ENCODE assay signal across 1 cellular context in the genomic region with DNA sequence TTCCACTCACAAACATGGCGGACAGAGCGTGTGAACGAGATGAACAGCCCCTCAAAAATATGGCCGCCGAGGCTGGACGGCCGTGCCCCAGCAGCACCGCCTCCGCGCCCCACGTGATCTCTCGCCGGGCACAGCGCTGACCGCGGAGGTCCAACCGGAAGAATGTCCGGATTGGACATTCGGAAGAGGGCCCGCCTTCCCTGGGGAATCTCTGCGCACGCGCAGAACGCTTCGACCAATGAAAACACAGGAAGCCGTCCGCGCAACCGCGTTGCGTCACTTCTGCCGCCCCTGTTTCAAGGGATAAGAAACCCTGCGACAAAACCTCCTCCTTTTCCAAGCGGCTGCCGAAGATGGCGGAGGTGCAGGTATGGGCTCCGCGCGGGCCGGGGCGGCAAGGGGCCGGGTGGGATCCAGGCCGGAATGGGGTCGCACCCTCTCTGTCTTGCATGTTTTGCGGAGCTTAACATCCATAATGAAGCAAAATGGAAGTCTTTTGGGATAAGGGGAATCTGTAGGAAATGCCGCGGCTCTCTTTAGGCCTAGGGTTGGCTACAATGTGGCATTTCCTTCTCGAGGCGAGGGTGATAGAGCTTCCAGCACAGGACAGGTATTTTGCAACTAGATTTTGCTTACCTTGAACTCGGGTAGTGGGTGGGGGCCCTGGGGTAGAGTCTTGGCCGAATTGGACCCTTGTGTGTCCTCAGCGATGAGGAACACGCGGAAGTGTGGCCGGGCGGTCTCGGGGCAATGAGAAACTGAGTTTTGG.
TF ChIP-seq lines count a peak whose summit lies in the region.

A gene (plus strand): TSS at position 332 of the 769 bp plus-strand sequence. CDS start 22 bp downstream, at position 354.

TF ChIP-seq in K562, 482 proteins besides CTCF, POLR2A, EP300 and RAD21 (continued from another document and continues in another):
- TF ChIP-seq, protein P1, sequence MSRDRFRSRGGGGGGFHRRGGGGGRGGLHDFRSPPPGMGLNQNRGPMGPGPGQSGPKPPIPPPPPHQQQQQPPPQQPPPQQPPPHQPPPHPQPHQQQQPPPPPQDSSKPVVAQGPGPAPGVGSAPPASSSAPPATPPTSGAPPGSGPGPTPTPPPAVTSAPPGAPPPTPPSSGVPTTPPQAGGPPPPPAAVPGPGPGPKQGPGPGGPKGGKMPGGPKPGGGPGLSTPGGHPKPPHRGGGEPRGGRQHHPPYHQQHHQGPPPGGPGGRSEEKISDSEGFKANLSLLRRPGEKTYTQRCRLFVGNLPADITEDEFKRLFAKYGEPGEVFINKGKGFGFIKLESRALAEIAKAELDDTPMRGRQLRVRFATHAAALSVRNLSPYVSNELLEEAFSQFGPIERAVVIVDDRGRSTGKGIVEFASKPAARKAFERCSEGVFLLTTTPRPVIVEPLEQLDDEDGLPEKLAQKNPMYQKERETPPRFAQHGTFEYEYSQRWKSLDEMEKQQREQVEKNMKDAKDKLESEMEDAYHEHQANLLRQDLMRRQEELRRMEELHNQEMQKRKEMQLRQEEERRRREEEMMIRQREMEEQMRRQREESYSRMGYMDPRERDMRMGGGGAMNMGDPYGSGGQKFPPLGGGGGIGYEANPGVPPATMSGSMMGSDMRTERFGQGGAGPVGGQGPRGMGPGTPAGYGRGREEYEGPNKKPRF (IDR thresholded peaks at IDR 0.05; ENCODE audit: low read depth, low read length), result no peak
- peak; percentile 60; the same call in 1 of the 2 replicates for TF ChIP-seq ATF1 (CRISPR knock-in tag; IDR thresholded peaks at IDR 0.05)
- peak; percentile 98 for TF ChIP-seq ATF1 (tag; IDR thresholded peaks at IDR 0.05)
- TF ChIP-seq, protein P2, sequence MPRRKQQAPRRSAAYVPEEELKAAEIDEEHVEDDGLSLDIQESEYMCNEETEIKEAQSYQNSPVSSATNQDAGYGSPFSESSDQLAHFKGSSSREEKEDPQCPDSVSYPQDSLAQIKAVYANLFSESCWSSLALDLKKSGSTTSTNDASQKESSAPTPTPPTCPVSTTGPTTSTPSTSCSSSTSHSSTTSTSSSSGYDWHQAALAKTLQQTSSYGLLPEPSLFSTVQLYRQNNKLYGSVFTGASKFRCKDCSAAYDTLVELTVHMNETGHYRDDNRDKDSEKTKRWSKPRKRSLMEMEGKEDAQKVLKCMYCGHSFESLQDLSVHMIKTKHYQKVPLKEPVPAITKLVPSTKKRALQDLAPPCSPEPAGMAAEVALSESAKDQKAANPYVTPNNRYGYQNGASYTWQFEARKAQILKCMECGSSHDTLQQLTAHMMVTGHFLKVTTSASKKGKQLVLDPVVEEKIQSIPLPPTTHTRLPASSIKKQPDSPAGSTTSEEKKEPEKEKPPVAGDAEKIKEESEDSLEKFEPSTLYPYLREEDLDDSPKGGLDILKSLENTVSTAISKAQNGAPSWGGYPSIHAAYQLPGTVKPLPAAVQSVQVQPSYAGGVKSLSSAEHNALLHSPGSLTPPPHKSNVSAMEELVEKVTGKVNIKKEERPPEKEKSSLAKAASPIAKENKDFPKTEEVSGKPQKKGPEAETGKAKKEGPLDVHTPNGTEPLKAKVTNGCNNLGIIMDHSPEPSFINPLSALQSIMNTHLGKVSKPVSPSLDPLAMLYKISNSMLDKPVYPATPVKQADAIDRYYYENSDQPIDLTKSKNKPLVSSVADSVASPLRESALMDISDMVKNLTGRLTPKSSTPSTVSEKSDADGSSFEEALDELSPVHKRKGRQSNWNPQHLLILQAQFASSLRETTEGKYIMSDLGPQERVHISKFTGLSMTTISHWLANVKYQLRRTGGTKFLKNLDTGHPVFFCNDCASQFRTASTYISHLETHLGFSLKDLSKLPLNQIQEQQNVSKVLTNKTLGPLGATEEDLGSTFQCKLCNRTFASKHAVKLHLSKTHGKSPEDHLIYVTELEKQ (CRISPR knock-in tag; IDR thresholded peaks at IDR 0.05), result no peak; the same call in 1 of the 2 replicates
- no peak; the same call in 1 of the 2 replicates for TF ChIP-seq ZNF143 (CRISPR knock-in tag; IDR thresholded peaks at IDR 0.05)
- no peak for TF ChIP-seq TCF3 (CRISPR knock-in tag; IDR thresholded peaks at IDR 0.05)
- TF ChIP-seq KLF6 (CRISPR knock-in tag; IDR thresholded peaks at IDR 0.05; ENCODE audit: borderline replicate concordance), result no peak
- no peak for TF ChIP-seq HDGF (IDR thresholded peaks at IDR 0.05)
- TF ChIP-seq RHOXF2B (CRISPR knock-in tag; conservative IDR thresholded peaks at IDR 0.05), result no peak
- TF ChIP-seq RB1 (IDR thresholded peaks at IDR 0.05; ENCODE audit: low read depth), result peak; percentile 76
- TF ChIP-seq MTA2 (IDR thresholded peaks at IDR 0.05; ENCODE audit: low read depth), result no peak
- no peak for TF ChIP-seq HEY1 (CRISPR knock-in tag; IDR thresholded peaks at IDR 0.05; ENCODE audit: borderline replicate concordance)
- no peak for TF ChIP-seq HNRNPK (IDR thresholded peaks at IDR 0.05; ENCODE audit: low read depth, low read length, poor library complexity, severe bottlenecking)
- no peak for TF ChIP-seq HDAC2 (IDR thresholded peaks at IDR 0.05)
- TF ChIP-seq, protein P3, sequence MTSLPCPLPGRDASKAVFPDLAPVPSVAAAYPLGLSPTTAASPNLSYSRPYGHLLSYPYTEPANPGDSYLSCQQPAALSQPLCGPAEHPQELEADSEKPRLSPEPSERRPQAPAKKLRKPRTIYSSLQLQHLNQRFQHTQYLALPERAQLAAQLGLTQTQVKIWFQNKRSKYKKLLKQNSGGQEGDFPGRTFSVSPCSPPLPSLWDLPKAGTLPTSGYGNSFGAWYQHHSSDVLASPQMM (CRISPR knock-in tag; IDR thresholded peaks at IDR 0.05), result no peak
- TF ChIP-seq DACH1 (IDR thresholded peaks at IDR 0.05; ENCODE audit: partially characterized antibody), result no peak
- TF ChIP-seq, protein P4, sequence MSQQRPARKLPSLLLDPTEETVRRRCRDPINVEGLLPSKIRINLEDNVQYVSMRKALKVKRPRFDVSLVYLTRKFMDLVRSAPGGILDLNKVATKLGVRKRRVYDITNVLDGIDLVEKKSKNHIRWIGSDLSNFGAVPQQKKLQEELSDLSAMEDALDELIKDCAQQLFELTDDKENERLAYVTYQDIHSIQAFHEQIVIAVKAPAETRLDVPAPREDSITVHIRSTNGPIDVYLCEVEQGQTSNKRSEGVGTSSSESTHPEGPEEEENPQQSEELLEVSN (IDR thresholded peaks at IDR 0.05; ENCODE audit: borderline replicate concordance in 1 of 2, extremely low read depth in 1 of 2, insufficient read depth in 1 of 2, insufficient read length in 1 of 2, low read depth in 1 of 2, low read length in 1 of 2, poor library complexity in 1 of 2, severe bottlenecking in 1 of 2), result peak in 1 of 2 experiments; percentile 24
- no peak for TF ChIP-seq SREBF1 (IDR thresholded peaks at IDR 0.05; ENCODE audit: borderline replicate concordance, low read depth, low read length)
- no peak for TF ChIP-seq DMBX1 (CRISPR knock-in tag; IDR thresholded peaks at IDR 0.05; ENCODE audit: borderline replicate concordance)
- TF ChIP-seq, protein P5, sequence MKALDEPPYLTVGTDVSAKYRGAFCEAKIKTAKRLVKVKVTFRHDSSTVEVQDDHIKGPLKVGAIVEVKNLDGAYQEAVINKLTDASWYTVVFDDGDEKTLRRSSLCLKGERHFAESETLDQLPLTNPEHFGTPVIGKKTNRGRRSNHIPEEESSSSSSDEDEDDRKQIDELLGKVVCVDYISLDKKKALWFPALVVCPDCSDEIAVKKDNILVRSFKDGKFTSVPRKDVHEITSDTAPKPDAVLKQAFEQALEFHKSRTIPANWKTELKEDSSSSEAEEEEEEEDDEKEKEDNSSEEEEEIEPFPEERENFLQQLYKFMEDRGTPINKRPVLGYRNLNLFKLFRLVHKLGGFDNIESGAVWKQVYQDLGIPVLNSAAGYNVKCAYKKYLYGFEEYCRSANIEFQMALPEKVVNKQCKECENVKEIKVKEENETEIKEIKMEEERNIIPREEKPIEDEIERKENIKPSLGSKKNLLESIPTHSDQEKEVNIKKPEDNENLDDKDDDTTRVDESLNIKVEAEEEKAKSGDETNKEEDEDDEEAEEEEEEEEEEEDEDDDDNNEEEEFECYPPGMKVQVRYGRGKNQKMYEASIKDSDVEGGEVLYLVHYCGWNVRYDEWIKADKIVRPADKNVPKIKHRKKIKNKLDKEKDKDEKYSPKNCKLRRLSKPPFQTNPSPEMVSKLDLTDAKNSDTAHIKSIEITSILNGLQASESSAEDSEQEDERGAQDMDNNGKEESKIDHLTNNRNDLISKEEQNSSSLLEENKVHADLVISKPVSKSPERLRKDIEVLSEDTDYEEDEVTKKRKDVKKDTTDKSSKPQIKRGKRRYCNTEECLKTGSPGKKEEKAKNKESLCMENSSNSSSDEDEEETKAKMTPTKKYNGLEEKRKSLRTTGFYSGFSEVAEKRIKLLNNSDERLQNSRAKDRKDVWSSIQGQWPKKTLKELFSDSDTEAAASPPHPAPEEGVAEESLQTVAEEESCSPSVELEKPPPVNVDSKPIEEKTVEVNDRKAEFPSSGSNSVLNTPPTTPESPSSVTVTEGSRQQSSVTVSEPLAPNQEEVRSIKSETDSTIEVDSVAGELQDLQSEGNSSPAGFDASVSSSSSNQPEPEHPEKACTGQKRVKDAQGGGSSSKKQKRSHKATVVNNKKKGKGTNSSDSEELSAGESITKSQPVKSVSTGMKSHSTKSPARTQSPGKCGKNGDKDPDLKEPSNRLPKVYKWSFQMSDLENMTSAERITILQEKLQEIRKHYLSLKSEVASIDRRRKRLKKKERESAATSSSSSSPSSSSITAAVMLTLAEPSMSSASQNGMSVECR (CRISPR knock-in tag; IDR thresholded peaks at IDR 0.05), result no peak
- no peak for TF ChIP-seq STAT5B (CRISPR knock-in tag; IDR thresholded peaks at IDR 0.05)
- no peak for TF ChIP-seq DPF2 (IDR thresholded peaks at IDR 0.05)
- TF ChIP-seq NFIX (CRISPR knock-in tag; IDR thresholded peaks at IDR 0.05; ENCODE audit: low read depth), result no peak
- TF ChIP-seq, protein P6, sequence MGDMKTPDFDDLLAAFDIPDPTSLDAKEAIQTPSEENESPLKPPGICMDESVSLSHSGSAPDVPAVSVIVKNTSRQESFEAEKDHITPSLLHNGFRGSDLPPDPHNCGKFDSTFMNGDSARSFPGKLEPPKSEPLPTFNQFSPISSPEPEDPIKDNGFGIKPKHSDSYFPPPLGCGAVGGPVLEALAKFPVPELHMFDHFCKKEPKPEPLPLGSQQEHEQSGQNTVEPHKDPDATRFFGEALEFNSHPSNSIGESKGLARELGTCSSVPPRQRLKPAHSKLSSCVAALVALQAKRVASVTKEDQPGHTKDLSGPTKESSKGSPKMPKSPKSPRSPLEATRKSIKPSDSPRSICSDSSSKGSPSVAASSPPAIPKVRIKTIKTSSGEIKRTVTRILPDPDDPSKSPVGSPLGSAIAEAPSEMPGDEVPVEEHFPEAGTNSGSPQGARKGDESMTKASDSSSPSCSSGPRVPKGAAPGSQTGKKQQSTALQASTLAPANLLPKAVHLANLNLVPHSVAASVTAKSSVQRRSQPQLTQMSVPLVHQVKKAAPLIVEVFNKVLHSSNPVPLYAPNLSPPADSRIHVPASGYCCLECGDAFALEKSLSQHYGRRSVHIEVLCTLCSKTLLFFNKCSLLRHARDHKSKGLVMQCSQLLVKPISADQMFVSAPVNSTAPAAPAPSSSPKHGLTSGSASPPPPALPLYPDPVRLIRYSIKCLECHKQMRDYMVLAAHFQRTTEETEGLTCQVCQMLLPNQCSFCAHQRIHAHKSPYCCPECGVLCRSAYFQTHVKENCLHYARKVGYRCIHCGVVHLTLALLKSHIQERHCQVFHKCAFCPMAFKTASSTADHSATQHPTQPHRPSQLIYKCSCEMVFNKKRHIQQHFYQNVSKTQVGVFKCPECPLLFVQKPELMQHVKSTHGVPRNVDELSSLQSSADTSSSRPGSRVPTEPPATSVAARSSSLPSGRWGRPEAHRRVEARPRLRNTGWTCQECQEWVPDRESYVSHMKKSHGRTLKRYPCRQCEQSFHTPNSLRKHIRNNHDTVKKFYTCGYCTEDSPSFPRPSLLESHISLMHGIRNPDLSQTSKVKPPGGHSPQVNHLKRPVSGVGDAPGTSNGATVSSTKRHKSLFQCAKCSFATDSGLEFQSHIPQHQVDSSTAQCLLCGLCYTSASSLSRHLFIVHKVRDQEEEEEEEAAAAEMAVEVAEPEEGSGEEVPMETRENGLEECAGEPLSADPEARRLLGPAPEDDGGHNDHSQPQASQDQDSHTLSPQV (IDR thresholded peaks at IDR 0.05), result no peak
- no peak for TF ChIP-seq YBX1 (IDR thresholded peaks at IDR 0.05)
- TF ChIP-seq, protein P7, sequence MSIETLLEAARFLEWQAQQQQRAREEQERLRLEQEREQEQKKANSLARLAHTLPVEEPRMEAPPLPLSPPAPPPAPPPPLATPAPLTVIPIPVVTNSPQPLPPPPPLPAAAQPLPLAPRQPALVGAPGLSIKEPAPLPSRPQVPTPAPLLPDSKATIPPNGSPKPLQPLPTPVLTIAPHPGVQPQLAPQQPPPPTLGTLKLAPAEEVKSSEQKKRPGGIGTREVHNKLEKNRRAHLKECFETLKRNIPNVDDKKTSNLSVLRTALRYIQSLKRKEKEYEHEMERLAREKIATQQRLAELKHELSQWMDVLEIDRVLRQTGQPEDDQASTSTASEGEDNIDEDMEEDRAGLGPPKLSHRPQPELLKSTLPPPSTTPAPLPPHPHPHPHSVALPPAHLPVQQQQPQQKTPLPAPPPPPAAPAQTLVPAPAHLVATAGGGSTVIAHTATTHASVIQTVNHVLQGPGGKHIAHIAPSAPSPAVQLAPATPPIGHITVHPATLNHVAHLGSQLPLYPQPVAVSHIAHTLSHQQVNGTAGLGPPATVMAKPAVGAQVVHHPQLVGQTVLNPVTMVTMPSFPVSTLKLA (conservative IDR thresholded peaks at IDR 0.05), result peak; percentile 88 to 89
- TF ChIP-seq, protein P8, sequence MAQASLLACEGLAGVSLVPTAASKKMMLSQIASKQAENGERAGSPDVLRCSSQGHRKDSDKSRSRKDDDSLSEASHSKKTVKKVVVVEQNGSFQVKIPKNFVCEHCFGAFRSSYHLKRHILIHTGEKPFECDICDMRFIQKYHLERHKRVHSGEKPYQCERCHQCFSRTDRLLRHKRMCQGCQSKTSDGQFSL (CRISPR knock-in tag; IDR thresholded peaks at IDR 0.05), result no peak
- TF ChIP-seq, protein P8 (tag; IDR thresholded peaks at IDR 0.05), result no peak
- TF ChIP-seq, protein P9, sequence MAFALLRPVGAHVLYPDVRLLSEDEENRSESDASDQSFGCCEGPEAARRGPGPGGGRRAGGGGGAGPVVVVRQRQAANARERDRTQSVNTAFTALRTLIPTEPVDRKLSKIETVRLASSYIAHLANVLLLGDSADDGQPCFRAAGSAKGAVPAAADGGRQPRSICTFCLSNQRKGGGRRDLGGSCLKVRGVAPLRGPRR (CRISPR knock-in tag; IDR thresholded peaks at IDR 0.05), result no peak
- no peak for TF ChIP-seq ELF4 (CRISPR knock-in tag; IDR thresholded peaks at IDR 0.05)
- TF ChIP-seq EZH2 (IDR thresholded peaks at IDR 0.05; ENCODE audit: borderline replicate concordance, low read depth, low read length), result no peak
- peak; percentile 87 for TF ChIP-seq HNRNPLL (IDR thresholded peaks at IDR 0.05; ENCODE audit: low read depth, low read length, poor library complexity, severe bottlenecking)
- TF ChIP-seq FOXJ2 (tag; IDR thresholded peaks at IDR 0.05), result no peak; the same call in 1 of the 2 replicates
- peak; percentile 98 for TF ChIP-seq TAF7 (tag; IDR thresholded peaks at IDR 0.05)
- no peak for TF ChIP-seq NEUROD1 (IDR thresholded peaks at IDR 0.05; ENCODE audit: borderline replicate concordance, low read depth, low read length, partially characterized antibody)
- TF ChIP-seq SMARCA5 (IDR thresholded peaks at IDR 0.05), result no peak
- no peak for TF ChIP-seq PTTG1 (tag; IDR thresholded peaks at IDR 0.05; ENCODE audit: low read depth)
- no peak for TF ChIP-seq RBM17 (IDR thresholded peaks at IDR 0.05; ENCODE audit: borderline replicate concordance, low read depth, low read length)
- no peak for TF ChIP-seq MED1 (CRISPR knock-in tag; IDR thresholded peaks at IDR 0.05; ENCODE audit: borderline replicate concordance)
- TF ChIP-seq SUPT5H (IDR thresholded peaks at IDR 0.05), result peak; percentile 100
- TF ChIP-seq TCF7L2 (IDR thresholded peaks at IDR 0.05; ENCODE audit: low read depth, low read length), result no peak
- no peak for TF ChIP-seq FOSL1 (tag; conservative IDR thresholded peaks at IDR 0.05)
- no peak for TF ChIP-seq ARID1B (IDR thresholded peaks at IDR 0.05)
